ENCODE assay signal across 23 cellular contexts in genomic region chr5:8474569-8474930, GRCh38.
"Had no signal": no experiment of that assay in that cellular context is flagged by ENCODE, and none has a peak within 500 bp of the region (broad histone marks: within the 10 kb centered on the region; RNA-seq: fewer than 3 reads in every experiment).

No MANE protein-coding gene starts in this region.

- H3K27ac Mint-ChIP-seq: activated CD4-positive, alpha-beta memory T cell treated with anti-CD3 and anti-CD28 coated beads, Interleukin-2, amount 10 ng/mL, durations not matched to agents 7 days and 5 days; activated CD4-positive, alpha-beta T cell treated with anti-CD3 and anti-CD28 coated beads for 36 hours; activated naive CD8-positive, alpha-beta T cell treated with anti-CD3 and anti-CD28 coated beads, Interleukin-2, amount 10 ng/mL, durations not matched to agents 7 days and 5 days; activated T-helper 17 cell treated with anti-CD3 and anti-CD28 coated beads, Interleukin-2, amount 50 U/mL, for 72 hours; T-helper 17 cell had no signal

- H3K9ac ChIP-seq: KMS-11 had no signal

- H3K4me3 Mint-ChIP-seq: activated CD4-positive, alpha-beta memory T cell treated with anti-CD3 and anti-CD28 coated beads, Interleukin-2, amount 10 ng/mL, durations not matched to agents 7 days and 5 days; activated CD4-positive, alpha-beta T cell treated with anti-CD3 and anti-CD28 coated beads for 36 hours; activated naive CD8-positive, alpha-beta T cell treated with anti-CD3 and anti-CD28 coated beads, Interleukin-2, amount 10 ng/mL, durations not matched to agents 7 days and 5 days; activated T-helper 17 cell treated with anti-CD3 and anti-CD28 coated beads, Interleukin-2, amount 50 U/mL, for 72 hours; T-helper 17 cell had no signal

- H3K27ac ChIP-seq: adrenal gland, breast epithelium, colonic mucosa, KMS-11, VCaP had no signal

- H3K4me1 ChIP-seq: adrenal gland, breast epithelium, colonic mucosa had no signal

- H3K4me1 Mint-ChIP-seq: activated CD4-positive, alpha-beta memory T cell treated with anti-CD3 and anti-CD28 coated beads, Interleukin-2, amount 10 ng/mL, durations not matched to agents 7 days and 5 days; activated CD4-positive, alpha-beta T cell treated with anti-CD3 and anti-CD28 coated beads for 36 hours; activated naive CD8-positive, alpha-beta T cell treated with anti-CD3 and anti-CD28 coated beads, Interleukin-2, amount 10 ng/mL, durations not matched to agents 7 days and 5 days; activated T-helper 17 cell treated with anti-CD3 and anti-CD28 coated beads, Interleukin-2, amount 50 U/mL, for 72 hours; T-helper 17 cell had no signal

- DNase-seq: activated CD4-positive, alpha-beta memory T cell treated with anti-CD3 and anti-CD28 coated beads, Interleukin-2, amount 10 ng/mL, durations not matched to agents 7 days and 5 days; activated CD4-positive, alpha-beta T cell treated with anti-CD3 and anti-CD28 coated beads for 36 hours; activated CD4-positive, alpha-beta T cell treated with anti-CD3 and anti-CD28 coated beads, Interleukin-2, amount 50 U/mL, for 1 hour; activated naive CD4-positive, alpha-beta T cell treated with anti-CD3 and anti-CD28 coated beads, Interleukin-2, amount 50 U/mL, for 16 hours; activated naive CD8-positive, alpha-beta T cell treated with anti-CD3 and anti-CD28 coated beads, Interleukin-2, amount 10 ng/mL, durations not matched to agents 7 days and 5 days; activated T-cell treated with anti-CD3 and anti-CD28 coated beads for 4 hours; activated T-cell treated with anti-CD3 and anti-CD28 coated beads, Interleukin-2, amount 50 U/mL, for 48 hours; adrenal gland; anterior cingulate cortex; caudate nucleus; colonic mucosa; NCI-H1048; NCI-H146; NCI-H187 treated with DMSO at 0.1 percent for 48 hours; NCI-H2171 treated with DMSO at 0.1 percent for 48 hours; NCI-H510A treated with DMSO at 0.1 percent for 48 hours; PC-3; SIG-M5; T-helper 17 cell had no signal

- H3K27me3 ChIP-seq: adrenal gland, breast epithelium, colonic mucosa had no signal

- H3K9me3 ChIP-seq: adrenal gland, colonic mucosa had no signal

- H3K36me3 ChIP-seq: adrenal gland, breast epithelium, colonic mucosa had no signal

- H3K4me3 ChIP-seq: adrenal gland, breast epithelium, colonic mucosa had no signal

- H3K27me3 Mint-ChIP-seq: activated CD4-positive, alpha-beta memory T cell treated with anti-CD3 and anti-CD28 coated beads, Interleukin-2, amount 10 ng/mL, durations not matched to agents 7 days and 5 days; activated CD4-positive, alpha-beta T cell treated with anti-CD3 and anti-CD28 coated beads for 36 hours; activated naive CD8-positive, alpha-beta T cell treated with anti-CD3 and anti-CD28 coated beads, Interleukin-2, amount 10 ng/mL, durations not matched to agents 7 days and 5 days; activated T-helper 17 cell treated with anti-CD3 and anti-CD28 coated beads, Interleukin-2, amount 50 U/mL, for 72 hours; T-helper 17 cell had no signal
